1 cellular context compared by ENCODE assay signal in genomic region chrX:48791063-48791820, GRCh38.
TF ChIP-seq lines count a peak whose summit lies in the region.

No MANE protein-coding gene starts in this region.

TF ChIP-seq in K562, 482 proteins besides CTCF, POLR2A, EP300 and RAD21:
- TF ChIP-seq ZNF407 (IDR thresholded peaks at IDR 0.05; ENCODE audit: low read depth) (no peak), TFAP4 (CRISPR knock-in tag; IDR thresholded peaks at IDR 0.05; ENCODE audit: borderline replicate concordance) (0 out of 2 replicates have a peak, but pooled peaks have one; percentile 13), ZFX (CRISPR knock-in tag; IDR thresholded peaks at IDR 0.05) (peak; percentile 62), CBX2 (IDR thresholded peaks at IDR 0.05; ENCODE audit: insufficient read depth, low read length, poor library complexity, severe bottlenecking) (no peak)
